In the genomic region with DNA sequence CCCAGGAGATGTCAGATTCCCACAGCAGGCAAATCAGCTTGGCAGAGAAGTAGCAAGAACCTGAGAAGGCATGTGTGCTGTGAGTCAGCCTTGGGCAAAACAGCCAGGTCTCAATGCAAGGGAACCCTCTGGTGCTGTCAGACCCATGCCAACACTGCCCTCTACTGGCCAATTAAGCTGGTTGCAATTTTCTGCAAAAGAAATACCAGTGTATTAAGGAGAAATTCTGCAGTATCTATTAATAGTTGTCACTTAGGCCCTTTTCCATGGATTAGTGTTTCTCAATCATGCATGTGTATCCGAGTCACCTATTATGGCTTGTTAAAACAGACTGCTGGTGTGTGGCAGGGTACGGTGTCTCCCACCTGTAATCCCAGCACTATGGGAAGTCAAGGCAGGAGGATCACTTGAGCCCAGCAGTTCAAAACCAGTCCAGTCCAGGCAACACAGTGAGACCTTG, we compare ENCODE assay signal across 8 cellular contexts. TPM values are rescaled to one million over a fixed set of nuclear protein-coding genes. Genes with fewer than 3 reads are reported as not detected.
A peak's percentile ranks its signal among the peaks of the same experiment; 100 is the strongest.
DNase-seq lines count a peak whose midpoint lies in the region; ATAC-seq, FAIRE-seq and TF ChIP-seq lines count a peak whose summit lies in the region.

No MANE protein-coding gene starts in this region.

- no peak for TF ChIP-seq POLR2A in A549 (IDR thresholded peaks at IDR 0.05; ENCODE audit: low read length)
- no peak for TF ChIP-seq POLR2A in GM18505 (IDR thresholded peaks at IDR 0.05; ENCODE audit: borderline replicate concordance, extremely low read depth, insufficient read depth, insufficient read length)
- no peak for TF ChIP-seq POLR2A in adrenal gland (IDR thresholded peaks at IDR 0.05)

- H3K27ac Mint-ChIP-seq in T-cell: no peak overlapping the region

- H3K9me3 ChIP-seq in A549 (no peaks in the 10 kb centered on the region), adrenal gland (replicated peaks in 1 of 3) (no peaks in the 10 kb centered on the region), heart right ventricle (no peaks in the 10 kb centered on the region)

- peaks cover 15% of the 10 kb centered on the region for H3K4me1 ChIP-seq in A549
- H3K4me1 ChIP-seq in adrenal gland (replicated peaks in 1 of 2): peaks cover 0 to 5% of the 10 kb centered on the region in 2 donors
- peaks cover 0 to 61% (median 29%) of the 10 kb centered on the region in 9 donors for H3K4me1 ChIP-seq in heart right ventricle

- H3K27me3 ChIP-seq in adrenal gland: no peaks in the 10 kb centered on the region
- H3K27me3 ChIP-seq in heart right ventricle: no peaks in the 10 kb centered on the region

- TF ChIP-seq CTCF in A549 (IDR thresholded peaks at IDR 0.05) (peak; percentile 80), adrenal gland (IDR thresholded peaks at IDR 0.05) (peak; percentile 91 to 96 (median 94)), heart right ventricle (IDR thresholded peaks at IDR 0.05) (peak; percentile 84 to 94 (median 92))

- no peak overlapping the region for H3K4me3 Mint-ChIP-seq in T-cell

- peak; percentile 32 for FAIRE-seq in A549 (lab: Jason Lieb, UNC)

- TF ChIP-seq EP300 in A549 (IDR thresholded peaks at IDR 0.05): no peak

- no peak overlapping the region for H3K4me2 ChIP-seq in A549

- peaks cover 25% of the 10 kb centered on the region for H3K36me3 Mint-ChIP-seq in T-cell

- no peak overlapping the region for H3K27ac ChIP-seq in A549
- no peak overlapping the region for H3K27ac ChIP-seq in adrenal gland
- peak overlapping the region in 3 of 10 donors; percentile 10 to 45 (median 39) for H3K27ac ChIP-seq in heart right ventricle

- CTCF ChIA-PET in A549 (lab: Yijun Ruan, JAX) (interaction anchor here (0.5 to 2.4 kb wide), 37 partner anchors 9 to 446 kb away, joined by 3 to 35 read pairs (median 5); no protein-coding TSS in a partner anchor), T-cell (lab: Charles Lee) (interaction anchor here (0.5 to 2.4 kb wide), 18 partner anchors 8 to 569 kb away, joined by 3 to 27 read pairs (median 4); no protein-coding TSS in a partner anchor)

- POLR2A ChIA-PET in A549 (lab: Yijun Ruan, JAX) (interaction anchor here (1.1 to 1.4 kb wide), 2 partner anchors 153 to 188 kb away, joined by 5 read pairs; a partner anchor contains a TSS), T-cell (lab: Charles Lee) (no interaction called here)

- intact Hi-C loops in adrenal gland (cut with DNase I): loop anchor here (5.0 to 10.0 kb wide), 4 partner anchors 145 to 165 kb away; no protein-coding TSS in a partner anchor
- intact Hi-C loops in heart right ventricle (cut with DNase I): loop anchor here (1.0 to 10.0 kb wide), 11 partner anchors 113 to 168 kb away; no protein-coding TSS in a partner anchor

- peak; percentile 95 to 98; a peak in 5 of 6 replicates for ATAC-seq in A549
- ATAC-seq in GM18505 (IDR thresholded peaks at IDR 0.05; ENCODE audit: unreplicated experiment): peak; percentile 52
- peak; percentile 86 to 95 (median 91) for ATAC-seq in T-cell (replicated peaks in 1 of 4)
- peak; percentile 88 to 97 (median 94) for ATAC-seq in heart right ventricle
- ATAC-seq in GM18511 (IDR thresholded peaks at IDR 0.05; ENCODE audit: unreplicated experiment): no peak

- H3K4me1 Mint-ChIP-seq in T-cell: peaks cover 3 to 5% (median 4%) of the 10 kb centered on the region in 3 donors

- peaks cover 0 to 4% of the 10 kb centered on the region in 2 donors for H3K36me3 ChIP-seq in adrenal gland (replicated peaks in 1 of 2)
- H3K36me3 ChIP-seq in heart right ventricle: peaks cover 0 to 79% (median 4%) of the 10 kb centered on the region in 9 donors

- no peaks in the 10 kb centered on the region for H3K9me3 Mint-ChIP-seq in T-cell

- TF ChIP-seq RAD21 in A549 (conservative IDR thresholded peaks at IDR 0.05 in 1 of 2, IDR thresholded peaks at IDR 0.05 in 1 of 2): peak; percentile 78 to 83

- no peaks in the 10 kb centered on the region for H3K27me3 Mint-ChIP-seq in T-cell

- WGBS in A549 (ENCODE audit: missing lambda C conversion rate): 33% methylated on average over 2 of the region's 2 CpGs
- 40 to 48% (median 41%) methylated on average over 2 of the region's 2 CpGs for WGBS in adrenal gland, 4 donors
- WGBS in heart right ventricle, 2 donors: 53 to 55% methylated on average over 2 of the region's 2 CpGs

- DNase-seq in A549 (ENCODE audit: low read depth in 1 of 2, low spot score in 1 of 2) (peak; percentile 46 to 84), NCI-H128 (lab: John Stamatoyannopoulos, UW; ENCODE audit: unreplicated experiment) (peak; percentile 44), T-cell (peak; percentile 16 to 74 (median 60)), adrenal gland (peak; percentile 80 to 95 (median 91)), heart right ventricle (peak; percentile 42 to 84), putamen (ENCODE audit: low spot score) (peak; percentile 83)

- H3K4me3 ChIP-seq in A549 (no peak overlapping the region), adrenal gland (no peak overlapping the region), heart right ventricle (no peak overlapping the region)

TF ChIP-seq in A549, 52 proteins besides CTCF, POLR2A, EP300 and RAD21:
- TF ChIP-seq SMC3 (IDR thresholded peaks at IDR 0.05) (peak; percentile 68), NR3C1 (IDR thresholded peaks at IDR 0.05) (no peak), EHMT2 (IDR thresholded peaks at IDR 0.05; ENCODE audit: low read depth) (no peak), HOXA7 (CRISPR knock-in tag; IDR thresholded peaks at IDR 0.05) (no peak), EHF (CRISPR knock-in tag; IDR thresholded peaks at IDR 0.05) (no peak), FOSL2 (IDR thresholded peaks at IDR 0.05) (no peak), FOSL2 (CRISPR knock-in tag; IDR thresholded peaks at IDR 0.05) (peak; percentile 36; the same call in 1 of the 2 replicates)
- TF ChIP-seq, protein P1, sequence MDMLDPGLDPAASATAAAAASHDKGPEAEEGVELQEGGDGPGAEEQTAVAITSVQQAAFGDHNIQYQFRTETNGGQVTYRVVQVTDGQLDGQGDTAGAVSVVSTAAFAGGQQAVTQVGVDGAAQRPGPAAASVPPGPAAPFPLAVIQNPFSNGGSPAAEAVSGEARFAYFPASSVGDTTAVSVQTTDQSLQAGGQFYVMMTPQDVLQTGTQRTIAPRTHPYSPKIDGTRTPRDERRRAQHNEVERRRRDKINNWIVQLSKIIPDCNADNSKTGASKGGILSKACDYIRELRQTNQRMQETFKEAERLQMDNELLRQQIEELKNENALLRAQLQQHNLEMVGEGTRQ (IDR thresholded peaks at IDR 0.05): no peak
- TF ChIP-seq, protein P2, sequence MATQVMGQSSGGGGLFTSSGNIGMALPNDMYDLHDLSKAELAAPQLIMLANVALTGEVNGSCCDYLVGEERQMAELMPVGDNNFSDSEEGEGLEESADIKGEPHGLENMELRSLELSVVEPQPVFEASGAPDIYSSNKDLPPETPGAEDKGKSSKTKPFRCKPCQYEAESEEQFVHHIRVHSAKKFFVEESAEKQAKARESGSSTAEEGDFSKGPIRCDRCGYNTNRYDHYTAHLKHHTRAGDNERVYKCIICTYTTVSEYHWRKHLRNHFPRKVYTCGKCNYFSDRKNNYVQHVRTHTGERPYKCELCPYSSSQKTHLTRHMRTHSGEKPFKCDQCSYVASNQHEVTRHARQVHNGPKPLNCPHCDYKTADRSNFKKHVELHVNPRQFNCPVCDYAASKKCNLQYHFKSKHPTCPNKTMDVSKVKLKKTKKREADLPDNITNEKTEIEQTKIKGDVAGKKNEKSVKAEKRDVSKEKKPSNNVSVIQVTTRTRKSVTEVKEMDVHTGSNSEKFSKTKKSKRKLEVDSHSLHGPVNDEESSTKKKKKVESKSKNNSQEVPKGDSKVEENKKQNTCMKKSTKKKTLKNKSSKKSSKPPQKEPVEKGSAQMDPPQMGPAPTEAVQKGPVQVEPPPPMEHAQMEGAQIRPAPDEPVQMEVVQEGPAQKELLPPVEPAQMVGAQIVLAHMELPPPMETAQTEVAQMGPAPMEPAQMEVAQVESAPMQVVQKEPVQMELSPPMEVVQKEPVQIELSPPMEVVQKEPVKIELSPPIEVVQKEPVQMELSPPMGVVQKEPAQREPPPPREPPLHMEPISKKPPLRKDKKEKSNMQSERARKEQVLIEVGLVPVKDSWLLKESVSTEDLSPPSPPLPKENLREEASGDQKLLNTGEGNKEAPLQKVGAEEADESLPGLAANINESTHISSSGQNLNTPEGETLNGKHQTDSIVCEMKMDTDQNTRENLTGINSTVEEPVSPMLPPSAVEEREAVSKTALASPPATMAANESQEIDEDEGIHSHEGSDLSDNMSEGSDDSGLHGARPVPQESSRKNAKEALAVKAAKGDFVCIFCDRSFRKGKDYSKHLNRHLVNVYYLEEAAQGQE (IDR thresholded peaks at IDR 0.05): no peak

RNA-seq across cellular contexts. Expression of a gene that starts 26.2 kb away (rescaled TPM):
- polyA plus RNA-seq in A549 (2011; rRNA removed) (90.1 and 98.5 TPM in 2 replicates), A549 (2017; fragmentation: RNase III; extraction: RNeasy Plus Mini Kit Qiagen cat#74134 plus additional on column Dnase treatment) (77.7 to 84.4 TPM (median 80.6 TPM) in 3 replicates), adrenal gland (10 to 100 TPM; 49.2 to 65.1 (median 52.6) TPM), heart right ventricle (100 to 1,000 TPM; 141 to 248 TPM)
- 59.8 and 72.2 TPM in 2 replicates for polyA plus RNA-seq in A549 (2012; cell fraction: cytosol; rRNA removed)
- 165 and 169 TPM in 2 replicates for polyA plus RNA-seq in A549 (2012; cell fraction: nucleus; rRNA removed)
- 71.2 and 82.7 TPM in 2 replicates for polyA minus RNA-seq in A549 (2011; rRNA and poly(A)+ RNA removed)
- total RNA-seq in T-cell (10 to 100 TPM; 60.7 to 85.1 (median 76.7) TPM), adrenal gland (100 to 1,000 TPM in 4 of 8 donors, 10 to 100 TPM in 4; 54.3 to 152 (median 101) TPM), heart right ventricle (1,000 to 10,000 TPM in 5 of 10 donors, 100 to 1,000 TPM in 5; 451 to 1,345 (median 982) TPM)
